ENCODE assay signal across 16 cellular contexts in genomic region chr10:49000437-49001398, GRCh38.
"Had no signal": no experiment of that assay in that cellular context is flagged by ENCODE, and none has a peak within 500 bp of the region (broad histone marks: within the 10 kb centered on the region; RNA-seq: fewer than 3 reads in every experiment).

No MANE protein-coding gene starts in this region.

- H3K27ac Mint-ChIP-seq: activated naive CD4-positive, alpha-beta T cell treated with anti-CD3 and anti-CD28 coated beads for 36 hours; activated naive CD8-positive, alpha-beta T cell treated with anti-CD3 and anti-CD28 coated beads, Interleukin-2, amount 50 U/mL, for 24 hours; activated T-helper 17 cell treated with anti-CD3 and anti-CD28 coated beads, Interleukin-2, amount 50 U/mL, for 72 hours; stimulated activated naive CD8-positive, alpha-beta T cell treated with anti-CD3 and anti-CD28 coated beads, Interleukin-15, Interleukin-2, amounts not matched to agents 100 ng/mL and 50 ng/mL, for 24 hours had no signal

- H3K27ac ChIP-seq: esophagus squamous epithelium had no signal

- H3K9ac ChIP-seq: parathyroid adenoma had no signal

- H3K4me3 ChIP-seq: esophagus squamous epithelium had no signal

- DNase-seq: activated CD4-positive, alpha-beta T cell treated with anti-CD3 and anti-CD28 coated beads, Interleukin-2, amount 50 U/mL, for 4 hours; activated naive CD4-positive, alpha-beta T cell treated with anti-CD3 and anti-CD28 coated beads for 36 hours; activated naive CD8-positive, alpha-beta T cell treated with anti-CD3 and anti-CD28 coated beads, Interleukin-2, amount 50 U/mL, for 24 hours; esophagus squamous epithelium; hypothalamus; stimulated activated CD4-positive, alpha-beta T cell treated with anti-CD3 and anti-CD28 coated beads, Interleukin-4, amount 100 ng/mL, for 4 hours; stimulated activated CD8-positive, alpha-beta memory T cell treated with anti-CD3 and anti-CD28 coated beads, Interleukin-4, amount 100 ng/mL, for 48 hours; T-helper 1 cell; T1000 had no signal

- H3K27me3 ChIP-seq: esophagus squamous epithelium had no signal

- H3K9me3 ChIP-seq: esophagus squamous epithelium had no signal

- H3K4me3 Mint-ChIP-seq: activated naive CD4-positive, alpha-beta T cell treated with anti-CD3 and anti-CD28 coated beads for 36 hours; activated naive CD8-positive, alpha-beta T cell treated with anti-CD3 and anti-CD28 coated beads, Interleukin-2, amount 50 U/mL, for 24 hours; activated T-helper 17 cell treated with anti-CD3 and anti-CD28 coated beads, Interleukin-2, amount 50 U/mL, for 72 hours; neural crest cell; stimulated activated naive CD8-positive, alpha-beta T cell treated with anti-CD3 and anti-CD28 coated beads, Interleukin-15, Interleukin-2, amounts not matched to agents 100 ng/mL and 50 ng/mL, for 24 hours had no signal

- FAIRE-seq: colon had no signal

- H3K4me1 ChIP-seq: esophagus squamous epithelium had no signal

- H3K27me3 Mint-ChIP-seq: stimulated activated naive CD8-positive, alpha-beta T cell treated with anti-CD3 and anti-CD28 coated beads, Interleukin-15, Interleukin-2, amounts not matched to agents 100 ng/mL and 50 ng/mL, for 24 hours had no signal

- H3K9me3 Mint-ChIP-seq: activated naive CD4-positive, alpha-beta T cell treated with anti-CD3 and anti-CD28 coated beads for 36 hours; activated naive CD8-positive, alpha-beta T cell treated with anti-CD3 and anti-CD28 coated beads, Interleukin-2, amount 50 U/mL, for 24 hours; activated T-helper 17 cell treated with anti-CD3 and anti-CD28 coated beads, Interleukin-2, amount 50 U/mL, for 72 hours; neural crest cell; stimulated activated naive CD8-positive, alpha-beta T cell treated with anti-CD3 and anti-CD28 coated beads, Interleukin-15, Interleukin-2, amounts not matched to agents 100 ng/mL and 50 ng/mL, for 24 hours had no signal

- H3K36me3 ChIP-seq: esophagus squamous epithelium had no signal

- ATAC-seq: activated CD4-positive, CD25-positive, alpha-beta regulatory T cell treated with anti-CD3 and anti-CD28 coated beads, Interleukin-2, amount 50 U/mL, for 24 hours; activated T-helper 17 cell treated with anti-CD3 and anti-CD28 coated beads, Interleukin-2, amount 50 U/mL, for 72 hours; SK-N-SH treated with all-trans-retinoic acid at 6 μM for 48 hours had no signal

- H3K79me2 ChIP-seq: parathyroid adenoma had no signal

- H3K4me1 Mint-ChIP-seq: activated naive CD8-positive, alpha-beta T cell treated with anti-CD3 and anti-CD28 coated beads, Interleukin-2, amount 50 U/mL, for 24 hours; activated T-helper 17 cell treated with anti-CD3 and anti-CD28 coated beads, Interleukin-2, amount 50 U/mL, for 72 hours had no signal
